ENCODE assay signal across 20 cellular contexts in genomic region chr6:8731874-8732273, GRCh38.
A peak's percentile ranks its signal among the peaks of the same experiment; 100 is the strongest.
DNase-seq lines count a peak whose midpoint lies in the region; ATAC-seq lines count a peak whose summit lies in the region.
"Had no signal": no experiment of that assay in that cellular context is flagged by ENCODE, and none has a peak within 500 bp of the region (broad histone marks: within the 10 kb centered on the region; RNA-seq: fewer than 3 reads in every experiment).

No MANE protein-coding gene starts in this region.

- DNase-seq in GDM1 (lab: John Stamatoyannopoulos, UW) (peak; percentile 55), NOMO-1 treated with DMSO at 0.1 percent for 48 hours (lab: John Stamatoyannopoulos, UW; ENCODE audit: unreplicated experiment) (peak; percentile 43), RKO (ENCODE audit: low spot score) (no peak), 8988T (no peak), A172 (ENCODE audit: low spot score) (no peak)
- DNase-seq: activated CD4-positive, alpha-beta T cell treated with anti-CD3 and anti-CD28 coated beads for 48 hours; CD8-positive, alpha-beta T cell; DMS53; HFFc6; left ventricle myocardium superior; NCI-H1694; NCI-H2227 treated with DMSO at 0.1 percent for 48 hours; NCI-H774; retina; substantia nigra; SW 1271 had no signal

- peak; percentile 59 for ATAC-seq in GM19395 (IDR thresholded peaks at IDR 0.05; ENCODE audit: unreplicated experiment)
- ATAC-seq in HG03354 (IDR thresholded peaks at IDR 0.05; ENCODE audit: poor library complexity, severe bottlenecking, unreplicated experiment) = peak; percentile 54
- no peak for ATAC-seq in HG03571 (IDR thresholded peaks at IDR 0.05; ENCODE audit: unreplicated experiment)
- ATAC-seq: activated T-helper 17 cell treated with anti-CD3 and anti-CD28 coated beads, Interleukin-2, amount 50 U/mL, for 72 hours; CD8-positive, alpha-beta T cell; left ventricle myocardium superior had no signal

Comparison
In these comparisons a context has a peak if more than half of its experiments do, and no peak if none do; other contexts are left out.
1. DNase-seq: peak in GDM1 (single experiment) and NOMO-1 treated with DMSO at 0.1 percent for 48 hours (single experiment); none in RKO (single experiment), 8988T (single experiment) and A172 (single experiment).